9 cellular contexts compared by ENCODE assay signal in genomic region chr13:114235697-114236096, GRCh38. TPM values are rescaled to one million over a fixed set of nuclear protein-coding genes. Genes with fewer than 3 reads are reported as not detected.
DNase-seq lines count a peak whose midpoint lies in the region; ATAC-seq, FAIRE-seq and TF ChIP-seq lines count a peak whose summit lies in the region.
"Had no signal": no experiment of that assay in that cellular context is flagged by ENCODE, and none has a peak within 500 bp of the region (broad histone marks: within the 10 kb centered on the region; RNA-seq: fewer than 3 reads in every experiment).

No MANE protein-coding gene starts in this region.

- H3K4me1 Mint-ChIP-seq in activated T-cell treated with anti-CD3 and anti-CD28 coated beads, Interleukin-2, amount 50 U/mL, for 4 hours (ENCODE audit: low read depth) = peaks cover 24% of the 10 kb centered on the region
- peaks cover 36% of the 10 kb centered on the region for H3K4me1 Mint-ChIP-seq in activated naive CD8-positive, alpha-beta T cell treated with anti-CD3 and anti-CD28 coated beads, Interleukin-2, amount 50 U/mL, for 24 hours

- in situ Hi-C loops in HepG2 (cut with HindIII; ENCODE audit: extremely low pct_ligation_motif_present, low pct_unique_long_range_greater_than_20kb) = no loop called here

- peak overlapping the region; percentile 87 for H3K4me3 Mint-ChIP-seq in activated T-cell treated with anti-CD3 and anti-CD28 coated beads, Interleukin-2, amount 50 U/mL, for 4 hours
- peak overlapping the region; percentile 93 for H3K4me3 Mint-ChIP-seq in activated naive CD8-positive, alpha-beta T cell treated with anti-CD3 and anti-CD28 coated beads, Interleukin-2, amount 50 U/mL, for 24 hours

- no peak overlapping the region for H2AFZ ChIP-seq in HepG2 (ENCODE audit: low read length)

- no peak for TF ChIP-seq CTCF in HepG2 (CRISPR knock-in tag; IDR thresholded peaks at IDR 0.05)
- TF ChIP-seq CTCF in tibial artery (IDR thresholded peaks at IDR 0.05) = no peak

- H3K27me3 ChIP-seq in HepG2 (ENCODE audit: control insufficient read depth in 1 of 2, insufficient read depth in 2 of 2, low read length in 2 of 2) (peaks cover 0 to 1% of the 10 kb centered on the region in 2 experiments; a peak in 2 of 5 replicates), tibial artery (no peaks in the 10 kb centered on the region)

- H3K36me3 ChIP-seq in HepG2 (replicated peaks in 1 of 2; ENCODE audit: control insufficient read depth in 1 of 2, insufficient read depth in 2 of 2, low read length in 2 of 2) (peaks cover 1 to 31% of the 10 kb centered on the region in 2 experiments), tibial artery (peaks cover 37 to 42% (median 37%) of the 10 kb centered on the region in 3 donors)

- H3K4me1 ChIP-seq in HepG2 (ENCODE audit: insufficient read depth, low read length) = 0 out of 2 replicates have a peak, but pooled peaks cover 6% of the 10 kb centered on the region
- H3K4me1 ChIP-seq in tibial artery = peaks cover 0 to 20% (median 7%) of the 10 kb centered on the region in 4 donors

- no peak for DNase-seq in activated T-cell treated with anti-CD3 and anti-CD28 coated beads, Interleukin-2, amount 50 U/mL, for 4 hours
- DNase-seq in activated T-cell treated with anti-CD3 and anti-CD28 coated beads for 4 hours = no peak
- DNase-seq in activated naive CD8-positive, alpha-beta T cell treated with anti-CD3 and anti-CD28 coated beads, Interleukin-2, amount 50 U/mL, for 24 hours = no peak
- peak; percentile 5 for DNase-seq in HepG2 (ENCODE audit: low spot score)
- no peak for DNase-seq in tibial artery
- DNase-seq in iPS-NIHi11 (ENCODE audit: low spot score) = no peak
- DNase-seq in HPDE6-E6E7 (ENCODE audit: extremely low spot score) = no peak

- H3K4me3 ChIP-seq in HepG2 (replicated peaks in 1 of 3; ENCODE audit: insufficient read depth in 1 of 3, low read depth in 2 of 3, low read length in 3 of 3) = peak overlapping the region; percentile 76 to 91 (median 90)
- H3K4me3 ChIP-seq in tibial artery = peak overlapping the region; percentile 72 to 94

- WGBS in HepG2 (ENCODE audit: low lambda C conversion rate) = 2% methylated on average over 10 of the region's 10 CpGs

- H3K27me3 Mint-ChIP-seq in activated T-cell treated with anti-CD3 and anti-CD28 coated beads, Interleukin-2, amount 50 U/mL, for 4 hours (ENCODE audit: low read depth) = no peaks in the 10 kb centered on the region
- H3K27me3 Mint-ChIP-seq in activated naive CD8-positive, alpha-beta T cell treated with anti-CD3 and anti-CD28 coated beads, Interleukin-2, amount 50 U/mL, for 24 hours = peaks cover 2% of the 10 kb centered on the region

- ATAC-seq in activated T-cell treated with anti-CD3 and anti-CD28 coated beads, Interleukin-2, amount 50 U/mL, for 4 hours = no peak
- ATAC-seq in activated naive CD8-positive, alpha-beta T cell treated with anti-CD3 and anti-CD28 coated beads, Interleukin-2, amount 50 U/mL, for 24 hours = no peak
- ATAC-seq in HepG2 = peak; percentile 9; the same call in 1 of the 3 replicates
- no peak for ATAC-seq in GM21825 (IDR thresholded peaks at IDR 0.05; ENCODE audit: unreplicated experiment)

- TF ChIP-seq RAD21 in HepG2 (CRISPR knock-in tag; IDR thresholded peaks at IDR 0.05) = no peak

- peaks cover 16% of the 10 kb centered on the region for H3K79me2 ChIP-seq in HepG2 (ENCODE audit: insufficient read depth, low read length)

- POLR2A ChIA-PET in HepG2 (lab: Yijun Ruan, JAX) = no interaction called here

- H3K9me3 Mint-ChIP-seq in activated T-cell treated with anti-CD3 and anti-CD28 coated beads, Interleukin-2, amount 50 U/mL, for 4 hours = no peaks in the 10 kb centered on the region
- peaks cover 3% of the 10 kb centered on the region for H3K9me3 Mint-ChIP-seq in activated naive CD8-positive, alpha-beta T cell treated with anti-CD3 and anti-CD28 coated beads, Interleukin-2, amount 50 U/mL, for 24 hours

- H4K20me1 ChIP-seq in HepG2 (ENCODE audit: insufficient read depth, low read length) = no peaks in the 10 kb centered on the region

- peak overlapping the region; percentile 98 for H3K4me2 ChIP-seq in HepG2 (ENCODE audit: low read depth, low read length)

- H3K27ac Mint-ChIP-seq in activated naive CD8-positive, alpha-beta T cell treated with anti-CD3 and anti-CD28 coated beads, Interleukin-2, amount 50 U/mL, for 24 hours = peak overlapping the region; percentile 87

- peak overlapping the region; percentile 86 for H3K9ac ChIP-seq in HepG2 (ENCODE audit: insufficient read depth, low read depth, low read length)

- BruUV-seq in HepG2 (replicated peaks; lab: Mats Ljungman, UMichigan) = TSS peak; percentile 73

- no peak for FAIRE-seq in HepG2 (lab: Jason Lieb, UNC)

- intact Hi-C loops in HepG2 (cut with micrococcal nuclease; ENCODE audit: unreplicated experiment) = no loop called here
- intact Hi-C loops in tibial artery (cut with DNase I; ENCODE audit: low total_unique reads) = loop anchor here (2.0 kb wide), 1 partner anchor 45 kb away; the partner anchor contains the start of gene UPF3A

- H3K27ac ChIP-seq in HepG2 (ENCODE audit: extremely low read length, insufficient read depth, low read length) = peak overlapping the region; percentile 80
- peak overlapping the region; percentile 76 to 88 for H3K27ac ChIP-seq in tibial artery

- H3K9me3 ChIP-seq in HepG2 (ENCODE audit: low read length) = no peaks in the 10 kb centered on the region
- H3K9me3 ChIP-seq in tibial artery = no peaks in the 10 kb centered on the region

- peaks cover 20% of the 10 kb centered on the region for H3K36me3 Mint-ChIP-seq in activated T-cell treated with anti-CD3 and anti-CD28 coated beads, Interleukin-2, amount 50 U/mL, for 4 hours (ENCODE audit: insufficient read depth)
- H3K36me3 Mint-ChIP-seq in activated naive CD8-positive, alpha-beta T cell treated with anti-CD3 and anti-CD28 coated beads, Interleukin-2, amount 50 U/mL, for 24 hours (ENCODE audit: low read depth) = peaks cover 24% of the 10 kb centered on the region

- CTCF ChIA-PET in HepG2 (lab: Yijun Ruan, JAX; ENCODE audit: low intra/inter-chr PET ratio, low total read pairs) = no interaction called here

- TF ChIP-seq POLR2A in HepG2 (IDR thresholded peaks at IDR 0.05; ENCODE audit: insufficient read depth in 1 of 2, low read depth in 2 of 2, low read length in 2 of 2) = no peak

- TF ChIP-seq EP300 in HepG2 (IDR thresholded peaks at IDR 0.05; ENCODE audit: low read depth in 2 of 2, low read length in 2 of 2) (no peak), HepG2 (CRISPR knock-in tag; IDR thresholded peaks at IDR 0.05; ENCODE audit: borderline replicate concordance) (no peak)

RNA-seq across cellular contexts. Expression of gene CDC16, which starts 1.0 kb away (rescaled TPM):
- 10 to 100 TPM; 67.5 to 75.4 (median 69.8) TPM for total RNA-seq in activated T-cell treated with anti-CD3 and anti-CD28 coated beads, Interleukin-2, amount 50 U/mL, for 4 hours
- total RNA-seq in HepG2 (2016; rRNA removed; fragmentation: Illumina TruSeq; extraction: Trizol) = 24.2 and 32.7 TPM in 2 replicates
- 13.4 and 15.9 TPM in 2 replicates for total RNA-seq in HepG2 (2016; cell fraction: cytosol; rRNA removed; fragmentation: Illumina TruSeq; extraction: Trizol; ENCODE audit: low read depth)
- 23.0 and 31.1 TPM in 2 replicates for total RNA-seq in HepG2 (2016; cell fraction: insoluble cytoplasmic fraction; rRNA removed; fragmentation: Illumina TruSeq; extraction: Trizol)
- 26.3 and 26.5 TPM in 2 replicates for total RNA-seq in HepG2 (2016; cell fraction: membrane; rRNA removed; fragmentation: Illumina TruSeq; extraction: Trizol)
- 48.0 and 51.8 TPM in 2 replicates for total RNA-seq in HepG2 (2016; cell fraction: nucleus; rRNA removed; fragmentation: Illumina TruSeq; extraction: Trizol)
- polyA plus RNA-seq in HepG2 (2011; rRNA removed) = 57.6 and 60.9 TPM in 2 replicates
- polyA plus RNA-seq in HepG2 (2011; cell fraction: cytosol; rRNA removed) = 15.5 and 23.3 TPM in 2 replicates
- 139 and 159 TPM in 2 replicates for polyA plus RNA-seq in HepG2 (2011; cell fraction: nucleus; rRNA removed)
- 40.8 and 45.8 TPM in 2 replicates for polyA plus RNA-seq in HepG2 (2012)
- 14.4 and 17.8 TPM in 2 replicates for polyA plus RNA-seq in HepG2 (2016; cell fraction: cytosol; fragmentation: Illumina TruSeq; extraction: Trizol; ENCODE audit: low read depth)
- 39.2 and 43.6 TPM in 2 replicates for polyA plus RNA-seq in HepG2 (2016; cell fraction: insoluble cytoplasmic fraction; fragmentation: Illumina TruSeq; extraction: Trizol; ENCODE audit: low read depth)
- 25.2 and 27.1 TPM in 2 replicates for polyA plus RNA-seq in HepG2 (2016; cell fraction: membrane; fragmentation: Illumina TruSeq; extraction: Trizol; ENCODE audit: low read depth)
- 76.5 and 78.3 TPM in 2 replicates for polyA plus RNA-seq in HepG2 (2016; cell fraction: nucleus; fragmentation: Illumina TruSeq; extraction: Trizol; ENCODE audit: insufficient read depth, low read depth)
- polyA minus RNA-seq in HepG2 (2011; rRNA and poly(A)+ RNA removed; ENCODE audit: low replicate concordance) = 22.6 and 39.7 TPM in 2 replicates
- 17.0 and 18.2 TPM in 2 replicates for polyA minus RNA-seq in HepG2 (2011; cell fraction: cytosol; rRNA and poly(A)+ RNA removed)
- polyA minus RNA-seq in HepG2 (2011; cell fraction: nucleus; rRNA and poly(A)+ RNA removed) = 132 and 148 TPM in 2 replicates

RNA-seq across cellular contexts. Expression of gene UPF3A, which starts 45.7 kb away (rescaled TPM):
- 10 to 100 TPM; 38.5 to 45.7 (median 40.7) TPM for total RNA-seq in activated T-cell treated with anti-CD3 and anti-CD28 coated beads, Interleukin-2, amount 50 U/mL, for 4 hours
- total RNA-seq in HepG2 (2016; rRNA removed; fragmentation: Illumina TruSeq; extraction: Trizol) = 50.5 and 63.8 TPM in 2 replicates
- total RNA-seq in HepG2 (2016; cell fraction: cytosol; rRNA removed; fragmentation: Illumina TruSeq; extraction: Trizol; ENCODE audit: low read depth) = 22.0 TPM in 2 replicates
- total RNA-seq in HepG2 (2016; cell fraction: insoluble cytoplasmic fraction; rRNA removed; fragmentation: Illumina TruSeq; extraction: Trizol) = 53.4 and 65.3 TPM in 2 replicates
- 40.3 and 41.6 TPM in 2 replicates for total RNA-seq in HepG2 (2016; cell fraction: membrane; rRNA removed; fragmentation: Illumina TruSeq; extraction: Trizol)
- 56.7 and 60.9 TPM in 2 replicates for total RNA-seq in HepG2 (2016; cell fraction: nucleus; rRNA removed; fragmentation: Illumina TruSeq; extraction: Trizol)
- polyA plus RNA-seq in HepG2 (2011; rRNA removed) = 46.7 and 60.2 TPM in 2 replicates
- polyA plus RNA-seq in HepG2 (2011; cell fraction: cytosol; rRNA removed) = 32.6 and 34.3 TPM in 2 replicates
- 66.5 and 88.8 TPM in 2 replicates for polyA plus RNA-seq in HepG2 (2011; cell fraction: nucleus; rRNA removed)
- 45.1 and 52.0 TPM in 2 replicates for polyA plus RNA-seq in HepG2 (2012)
- polyA plus RNA-seq in HepG2 (2016; cell fraction: cytosol; fragmentation: Illumina TruSeq; extraction: Trizol; ENCODE audit: low read depth) = 26.0 and 27.5 TPM in 2 replicates
- 81.1 and 85.3 TPM in 2 replicates for polyA plus RNA-seq in HepG2 (2016; cell fraction: insoluble cytoplasmic fraction; fragmentation: Illumina TruSeq; extraction: Trizol; ENCODE audit: low read depth)
- 38.1 and 40.9 TPM in 2 replicates for polyA plus RNA-seq in HepG2 (2016; cell fraction: membrane; fragmentation: Illumina TruSeq; extraction: Trizol; ENCODE audit: low read depth)
- polyA plus RNA-seq in HepG2 (2016; cell fraction: nucleus; fragmentation: Illumina TruSeq; extraction: Trizol; ENCODE audit: insufficient read depth, low read depth) = 191 TPM in 2 replicates
- polyA minus RNA-seq in HepG2 (2011; rRNA and poly(A)+ RNA removed; ENCODE audit: low replicate concordance) = 14.3 and 25.2 TPM in 2 replicates
- 10.4 and 12.0 TPM in 2 replicates for polyA minus RNA-seq in HepG2 (2011; cell fraction: cytosol; rRNA and poly(A)+ RNA removed)
- polyA minus RNA-seq in HepG2 (2011; cell fraction: nucleus; rRNA and poly(A)+ RNA removed) = 58.6 and 63.9 TPM in 2 replicates

RNA-seq across cellular contexts. Expression of gene CFAP97D2, which starts 56.6 kb away (rescaled TPM):
- total RNA-seq in activated T-cell treated with anti-CD3 and anti-CD28 coated beads, Interleukin-2, amount 50 U/mL, for 4 hours = not detected
- total RNA-seq in HepG2 (2016; rRNA removed; fragmentation: Illumina TruSeq; extraction: Trizol) = not detected in 2 replicates
- total RNA-seq in HepG2 (2016; cell fraction: cytosol; rRNA removed; fragmentation: Illumina TruSeq; extraction: Trizol; ENCODE audit: low read depth) = not detected in 2 replicates
- total RNA-seq in HepG2 (2016; cell fraction: insoluble cytoplasmic fraction; rRNA removed; fragmentation: Illumina TruSeq; extraction: Trizol) = not detected in 2 replicates
- not detected in 2 replicates for total RNA-seq in HepG2 (2016; cell fraction: membrane; rRNA removed; fragmentation: Illumina TruSeq; extraction: Trizol)
- total RNA-seq in HepG2 (2016; cell fraction: nucleus; rRNA removed; fragmentation: Illumina TruSeq; extraction: Trizol) = not detected in 2 replicates
- polyA plus RNA-seq in HepG2 (2011; rRNA removed) = not detected in 2 replicates
- not detected in 2 replicates for polyA plus RNA-seq in HepG2 (2011; cell fraction: cytosol; rRNA removed)
- not detected in 2 replicates for polyA plus RNA-seq in HepG2 (2011; cell fraction: nucleus; rRNA removed)
- polyA plus RNA-seq in HepG2 (2012) = not detected in 2 replicates
- not detected in 2 replicates for polyA plus RNA-seq in HepG2 (2016; cell fraction: cytosol; fragmentation: Illumina TruSeq; extraction: Trizol; ENCODE audit: low read depth)
- not detected in 2 replicates for polyA plus RNA-seq in HepG2 (2016; cell fraction: insoluble cytoplasmic fraction; fragmentation: Illumina TruSeq; extraction: Trizol; ENCODE audit: low read depth)
- polyA plus RNA-seq in HepG2 (2016; cell fraction: membrane; fragmentation: Illumina TruSeq; extraction: Trizol; ENCODE audit: low read depth) = not detected in 2 replicates
- not detected in 2 replicates for polyA plus RNA-seq in HepG2 (2016; cell fraction: nucleus; fragmentation: Illumina TruSeq; extraction: Trizol; ENCODE audit: insufficient read depth, low read depth)
- not detected in 2 replicates for polyA minus RNA-seq in HepG2 (2011; rRNA and poly(A)+ RNA removed; ENCODE audit: low replicate concordance)
- not detected in 2 replicates for polyA minus RNA-seq in HepG2 (2011; cell fraction: cytosol; rRNA and poly(A)+ RNA removed)
- polyA minus RNA-seq in HepG2 (2011; cell fraction: nucleus; rRNA and poly(A)+ RNA removed) = not detected in 2 replicates
- total RNA-seq: Daoy had no signal
